Comparison of ENCODE assay signal across 25 cellular contexts in genomic region chr1:79519084-79519760, GRCh38.
DNase-seq lines count a peak whose midpoint lies in the region; ATAC-seq and TF ChIP-seq lines count a peak whose summit lies in the region.
"Had no signal": no experiment of that assay in that cellular context is flagged by ENCODE, and none has a peak within 500 bp of the region (broad histone marks: within the 10 kb centered on the region; RNA-seq: fewer than 3 reads in every experiment).

No MANE protein-coding gene starts in this region.

- no peak overlapping the region for H3K27ac Mint-ChIP-seq in activated T-helper 17 cell treated with anti-CD3 and anti-CD28 coated beads, Interleukin-2, amount 50 U/mL, for 72 hours
- H3K27ac Mint-ChIP-seq: activated CD4-positive, alpha-beta memory T cell treated with anti-CD3 and anti-CD28 coated beads, Interleukin-2, amount 10 ng/mL, durations not matched to agents 7 days and 5 days; CD8-positive, alpha-beta memory T cell; IgD-negative memory B cell had no signal

- H3K9me3 ChIP-seq in left ventricle myocardium inferior (replicated peaks) = no peaks in the 10 kb centered on the region
- H3K9me3 ChIP-seq: gastrocnemius medialis, pancreas, right lobe of liver had no signal

- H3K4me1 Mint-ChIP-seq in activated T-helper 17 cell treated with anti-CD3 and anti-CD28 coated beads, Interleukin-2, amount 50 U/mL, for 72 hours = no peaks in the 10 kb centered on the region
- H3K4me1 Mint-ChIP-seq: activated CD4-positive, alpha-beta memory T cell treated with anti-CD3 and anti-CD28 coated beads, Interleukin-2, amount 10 ng/mL, durations not matched to agents 7 days and 5 days; CD8-positive, alpha-beta memory T cell; nephron had no signal

- no peak overlapping the region for H3K4me3 Mint-ChIP-seq in activated T-helper 17 cell treated with anti-CD3 and anti-CD28 coated beads, Interleukin-2, amount 50 U/mL, for 72 hours
- H3K4me3 Mint-ChIP-seq: activated CD4-positive, alpha-beta memory T cell treated with anti-CD3 and anti-CD28 coated beads, Interleukin-2, amount 10 ng/mL, durations not matched to agents 7 days and 5 days; CD8-positive, alpha-beta memory T cell; IgD-negative memory B cell; nephron had no signal

- no peaks in the 10 kb centered on the region for H3K36me3 ChIP-seq in left ventricle myocardium inferior
- H3K36me3 ChIP-seq: brain microvascular endothelial cell, gastrocnemius medialis, pancreas, right lobe of liver, stomach had no signal

- H3K4me1 ChIP-seq in left ventricle myocardium inferior = no peaks in the 10 kb centered on the region
- no peaks in the 10 kb centered on the region for H3K4me1 ChIP-seq in foreskin keratinocyte
- H3K4me1 ChIP-seq: gastrocnemius medialis, pancreas, right lobe of liver, stomach had no signal

- peaks cover 4% of the 10 kb centered on the region for H3K9me3 Mint-ChIP-seq in activated T-helper 17 cell treated with anti-CD3 and anti-CD28 coated beads, Interleukin-2, amount 50 U/mL, for 72 hours

- intact Hi-C loops in left ventricle myocardium inferior (cut with micrococcal nuclease) = no loop called here

- peak; percentile 18 for DNase-seq in NCI-H146 (lab: John Stamatoyannopoulos, UW)
- no peak for DNase-seq in NCI-H146 treated with DMSO at 0.1 percent for 48 hours (lab: John Stamatoyannopoulos, UW; ENCODE audit: unreplicated experiment)
- DNase-seq in caudate nucleus (lab: John Stamatoyannopoulos, UW) = peak in 2 of 61 donors; percentile 0 to 17
- DNase-seq in left ventricle myocardium inferior = no peak
- DNase-seq in foreskin keratinocyte = no peak
- DNase-seq: activated CD4-positive, alpha-beta memory T cell treated with anti-CD3 and anti-CD28 coated beads, Interleukin-2, amount 10 ng/mL, durations not matched to agents 7 days and 5 days; activated gamma-delta T cell treated with Interleukin-2 at 50 U/mL for 16 hours; brain microvascular endothelial cell; CD8-positive, alpha-beta memory T cell; effector memory CD4-positive, alpha-beta T cell; gastrocnemius medialis; GDM1; hypothalamus; NCI-H1436 treated with DMSO at 0.1 percent for 48 hours; NCI-H2227 treated with DMSO at 0.1 percent for 48 hours; pancreas; right lobe of liver; stomach had no signal

- ATAC-seq in GM19468 (IDR thresholded peaks at IDR 0.05; ENCODE audit: extremely low read depth, unreplicated experiment) = peak; percentile 68
- peak; percentile 79 for ATAC-seq in HG03159 (IDR thresholded peaks at IDR 0.05; ENCODE audit: unreplicated experiment)
- no peak for ATAC-seq in activated T-helper 17 cell treated with anti-CD3 and anti-CD28 coated beads, Interleukin-2, amount 50 U/mL, for 72 hours (replicated peaks)
- no peak for ATAC-seq in foreskin keratinocyte
- ATAC-seq: esophagus mucosa, gastrocnemius medialis, pancreas, right lobe of liver had no signal

- H3K36me3 Mint-ChIP-seq in activated T-helper 17 cell treated with anti-CD3 and anti-CD28 coated beads, Interleukin-2, amount 50 U/mL, for 72 hours (ENCODE audit: low read depth) = no peaks in the 10 kb centered on the region
- H3K36me3 Mint-ChIP-seq: CD8-positive, alpha-beta memory T cell; IgD-negative memory B cell had no signal

- H3K27ac ChIP-seq in caudate nucleus (ENCODE audit: low read depth, low read length) = peak overlapping the region; percentile 52
- no peak overlapping the region for H3K27ac ChIP-seq in left ventricle myocardium inferior (replicated peaks)
- H3K27ac ChIP-seq in foreskin keratinocyte = no peak overlapping the region
- H3K27ac ChIP-seq: 22Rv1, brain microvascular endothelial cell, gastrocnemius medialis, pancreas, right lobe of liver, stomach had no signal

- H3K4me3 ChIP-seq in left ventricle myocardium inferior = no peak overlapping the region
- H3K4me3 ChIP-seq: gastrocnemius medialis, pancreas, right lobe of liver, stomach had no signal

- H3K27me3 Mint-ChIP-seq in activated T-helper 17 cell treated with anti-CD3 and anti-CD28 coated beads, Interleukin-2, amount 50 U/mL, for 72 hours = no peaks in the 10 kb centered on the region
- H3K27me3 Mint-ChIP-seq: activated CD4-positive, alpha-beta memory T cell treated with anti-CD3 and anti-CD28 coated beads, Interleukin-2, amount 10 ng/mL, durations not matched to agents 7 days and 5 days; CD8-positive, alpha-beta memory T cell had no signal

- TF ChIP-seq CTCF in left ventricle myocardium inferior (IDR thresholded peaks at IDR 0.05; ENCODE audit: borderline replicate concordance) (no peak), foreskin keratinocyte (conservative IDR thresholded peaks at IDR 0.05) (no peak)

- H3K27me3 ChIP-seq in left ventricle myocardium inferior (ENCODE audit: low read depth) (no peaks in the 10 kb centered on the region), foreskin keratinocyte (no peaks in the 10 kb centered on the region)
- H3K27me3 ChIP-seq: brain microvascular endothelial cell, gastrocnemius medialis, pancreas, right lobe of liver, stomach had no signal

Comparison
In these comparisons a context has a peak if more than half of its experiments do, and no peak if none do; other contexts are left out.
1. ATAC-seq: peak in GM19468 (single experiment) and HG03159 (single experiment); none in activated T-helper 17 cell treated with anti-CD3 and anti-CD28 coated beads, Interleukin-2, amount 50 U/mL, for 72 hours (single experiment) and foreskin keratinocyte (single experiment).